ENCODE assay signal across 8 cellular contexts in genomic region chr11:119585038-119585666, GRCh38.
DNase-seq lines count a peak whose midpoint lies in the region; ATAC-seq and TF ChIP-seq lines count a peak whose summit lies in the region.

No MANE protein-coding gene starts in this region.

- H3K4me3 ChIP-seq in BJ (ENCODE audit: low read depth, low read length) (peak overlapping the region; percentile 46), endodermal cell (ENCODE audit: low read length) (peak overlapping the region; percentile 84)

- no peaks in the 10 kb centered on the region for H3K36me3 ChIP-seq in BJ (ENCODE audit: control insufficient read depth, insufficient read depth, low read length)
- H3K36me3 ChIP-seq in endodermal cell (ENCODE audit: control insufficient read depth, insufficient read depth, low read length), result no peaks in the 10 kb centered on the region

- POLR2A ChIA-PET in BJ (lab: Charles Lee) (interaction anchor here (1.1 kb wide), 1 partner anchor 9 kb away, joined by 5 read pairs; no protein-coding TSS in a partner anchor), T-cell (lab: Charles Lee) (no interaction called here)

- H3K9me3 ChIP-seq in endodermal cell (ENCODE audit: control insufficient read depth, low read length), result peaks cover 8% of the 10 kb centered on the region

- no peak for TF ChIP-seq CTCF in BJ (IDR thresholded peaks at IDR 0.05; ENCODE audit: insufficient read depth, low read depth, low read length)
- no peak for TF ChIP-seq CTCF in endodermal cell (conservative IDR thresholded peaks at IDR 0.05)

- peak overlapping the region; percentile 92 for H3K27ac ChIP-seq in endodermal cell (ENCODE audit: low read depth, low read length)

- H3K4me1 Mint-ChIP-seq in endodermal cell (peaks cover 3% of the 10 kb centered on the region), naive B cell (peaks cover 8 to 15% (median 14%) of the 10 kb centered on the region in 3 donors), T-cell (peaks cover 0 to 10% (median 4%) of the 10 kb centered on the region in 3 donors)

- ATAC-seq in naive B cell (ENCODE audit: low read depth in 2 of 2), result no peak
- no peak for ATAC-seq in HG03520 (IDR thresholded peaks at IDR 0.05; ENCODE audit: unreplicated experiment)
- no peak for ATAC-seq in T-cell (replicated peaks in 1 of 4)
- no peak for ATAC-seq in activated naive CD4-positive, alpha-beta T cell treated with anti-CD3 and anti-CD28 coated beads, Interleukin-2, amount 50 U/mL, for 72 hours

- CTCF ChIA-PET in BJ (lab: Yijun Ruan, JAX) (interaction anchor here (0.9 to 1.1 kb wide), 3 partner anchors 13 to 50 kb away, joined by 3 to 4 read pairs (median 3); no protein-coding TSS in a partner anchor), T-cell (lab: Charles Lee) (no interaction called here)

- peaks cover 25% of the 10 kb centered on the region for H3K27me3 Mint-ChIP-seq in endodermal cell (ENCODE audit: insufficient read depth)
- peaks cover 28 to 61% (median 55%) of the 10 kb centered on the region in 3 donors for H3K27me3 Mint-ChIP-seq in naive B cell
- peaks cover 51 to 68% of the 10 kb centered on the region in 2 donors for H3K27me3 Mint-ChIP-seq in T-cell

- H3K4me3 Mint-ChIP-seq in endodermal cell (peak overlapping the region; percentile 66), naive B cell (peak overlapping the region in 7 of 8 donors; percentile 51 to 84 (median 66)), T-cell (peak overlapping the region in 1 of 3 donors; percentile 57)

- no peaks in the 10 kb centered on the region for H3K4me1 ChIP-seq in endodermal cell (ENCODE audit: control insufficient read depth, insufficient read depth, low read length)

- H3K27me3 ChIP-seq in BJ (ENCODE audit: control insufficient read depth, insufficient read depth, low read length) (peaks cover 7% of the 10 kb centered on the region), endodermal cell (ENCODE audit: control insufficient read depth, insufficient read depth, low read length, poor library complexity, severe bottlenecking) (no peaks in the 10 kb centered on the region)

- WGBS in endodermal cell (ENCODE audit: insufficient coverage in 1 of 2, insufficient read length in 1 of 2), 2 experiments, result 14 to 66% methylated on average over 6 to 38 of the region's 38 CpGs

- H3K9me3 Mint-ChIP-seq in endodermal cell (peaks cover 18% of the 10 kb centered on the region), naive B cell (peaks cover 2 to 10% (median 6%) of the 10 kb centered on the region in 7 donors), T-cell (no peaks in the 10 kb centered on the region)
- H3K9me3 Mint-ChIP-seq in activated naive CD4-positive, alpha-beta T cell treated with anti-CD3 and anti-CD28 coated beads, Interleukin-2, amount 50 U/mL, for 72 hours, result no peaks in the 10 kb centered on the region

- H3K36me3 Mint-ChIP-seq in endodermal cell (ENCODE audit: low read depth) (no peaks in the 10 kb centered on the region), naive B cell (peaks cover 0 to 10% of the 10 kb centered on the region in 2 donors), T-cell (no peaks in the 10 kb centered on the region)
- no peaks in the 10 kb centered on the region for H3K36me3 Mint-ChIP-seq in activated naive CD4-positive, alpha-beta T cell treated with anti-CD3 and anti-CD28 coated beads, Interleukin-2, amount 50 U/mL, for 72 hours

- peak overlapping the region; percentile 77 for H3K27ac Mint-ChIP-seq in endodermal cell
- peak overlapping the region in 1 of 6 donors; percentile 41 for H3K27ac Mint-ChIP-seq in naive B cell
- H3K27ac Mint-ChIP-seq in T-cell, result no peak overlapping the region
- H3K27ac Mint-ChIP-seq in activated naive CD4-positive, alpha-beta T cell treated with anti-CD3 and anti-CD28 coated beads, Interleukin-2, amount 50 U/mL, for 72 hours, result no peak overlapping the region

- no peak for DNase-seq in BJ (ENCODE audit: low read depth)
- peak; percentile 15 for DNase-seq in NCI-H2196 treated with DMSO at 0.1 percent for 48 hours (lab: John Stamatoyannopoulos, UW; ENCODE audit: unreplicated experiment)
- DNase-seq in endodermal cell, result peak; percentile 88
- no peak for DNase-seq in naive B cell
- no peak for DNase-seq in SKM-1 (lab: John Stamatoyannopoulos, UW; ENCODE audit: unreplicated experiment)
- DNase-seq in T-cell, result no peak
- DNase-seq in activated naive CD4-positive, alpha-beta T cell treated with anti-CD3 and anti-CD28 coated beads, Interleukin-2, amount 50 U/mL, for 72 hours (ENCODE audit: low spot score in 2 of 2), result no peak

- peak overlapping the region; percentile 34 for H3K9ac ChIP-seq in endodermal cell (ENCODE audit: extremely low read depth, low read length, poor library complexity, severe bottlenecking)

Comparison
In these comparisons a context has a peak if more than half of its experiments do, and no peak if none do; other contexts are left out.
1. DNase-seq: peak in NCI-H2196 treated with DMSO at 0.1 percent for 48 hours (single experiment) and endodermal cell (single experiment); none in BJ (single experiment), naive B cell (single experiment), SKM-1 (single experiment), T-cell (0 of 34) and activated naive CD4-positive, alpha-beta T cell treated with anti-CD3 and anti-CD28 coated beads, Interleukin-2, amount 50 U/mL, for 72 hours (0 of 2).